In the genomic region with DNA sequence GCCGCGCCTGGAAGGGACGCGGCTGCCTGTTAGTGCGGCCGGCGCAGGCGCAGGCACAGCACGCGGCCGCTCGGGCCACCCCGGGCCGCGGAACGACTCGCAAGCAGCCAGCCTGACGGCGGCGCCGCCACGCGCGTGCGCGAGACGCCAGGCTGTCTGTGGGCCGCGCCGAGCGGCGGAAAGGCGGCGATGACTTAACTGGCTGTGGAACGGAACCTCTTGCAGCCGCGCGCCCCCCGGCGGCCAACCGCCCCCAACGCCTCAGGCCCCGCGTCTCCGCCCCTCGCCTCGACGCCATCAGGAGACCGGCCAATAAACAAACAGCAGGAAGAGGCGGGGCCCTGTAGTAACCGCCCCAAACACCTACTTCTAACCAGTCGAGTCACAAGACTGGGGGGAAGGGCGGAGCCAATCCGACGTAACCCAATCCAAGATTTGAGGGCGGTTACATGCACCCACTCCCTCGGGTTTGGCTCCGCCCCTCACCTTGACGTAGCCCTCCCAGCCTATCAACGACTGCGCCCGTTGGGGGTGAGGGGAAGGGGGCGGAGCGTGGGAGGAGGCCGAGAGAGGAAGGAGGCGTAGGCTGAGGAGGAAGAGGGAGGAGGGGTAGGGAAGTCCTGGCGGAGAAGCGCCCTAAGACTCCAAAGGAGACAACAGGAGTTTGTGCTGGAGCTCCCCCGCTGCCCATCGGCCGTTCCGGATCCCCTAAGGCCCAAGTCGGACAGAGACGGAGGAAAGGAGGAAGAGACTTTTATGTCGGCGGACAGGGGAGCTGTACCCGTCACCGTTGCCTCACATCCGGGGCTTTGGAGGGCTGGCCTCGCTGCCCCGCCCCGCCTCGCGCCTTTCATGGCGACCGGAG, we compare ENCODE assay signal across 1 cellular context.
TF ChIP-seq lines count a peak whose summit lies in the region.

FBRS (plus strand) TSS at position 566 of the 865 bp plus-strand sequence. CDS start 1,088 bp downstream, outside the sequence.

TF ChIP-seq in HepG2, 621 proteins besides CTCF, POLR2A, EP300 and RAD21 (continued from another document and continues in another):
- TF ChIP-seq, protein P1, sequence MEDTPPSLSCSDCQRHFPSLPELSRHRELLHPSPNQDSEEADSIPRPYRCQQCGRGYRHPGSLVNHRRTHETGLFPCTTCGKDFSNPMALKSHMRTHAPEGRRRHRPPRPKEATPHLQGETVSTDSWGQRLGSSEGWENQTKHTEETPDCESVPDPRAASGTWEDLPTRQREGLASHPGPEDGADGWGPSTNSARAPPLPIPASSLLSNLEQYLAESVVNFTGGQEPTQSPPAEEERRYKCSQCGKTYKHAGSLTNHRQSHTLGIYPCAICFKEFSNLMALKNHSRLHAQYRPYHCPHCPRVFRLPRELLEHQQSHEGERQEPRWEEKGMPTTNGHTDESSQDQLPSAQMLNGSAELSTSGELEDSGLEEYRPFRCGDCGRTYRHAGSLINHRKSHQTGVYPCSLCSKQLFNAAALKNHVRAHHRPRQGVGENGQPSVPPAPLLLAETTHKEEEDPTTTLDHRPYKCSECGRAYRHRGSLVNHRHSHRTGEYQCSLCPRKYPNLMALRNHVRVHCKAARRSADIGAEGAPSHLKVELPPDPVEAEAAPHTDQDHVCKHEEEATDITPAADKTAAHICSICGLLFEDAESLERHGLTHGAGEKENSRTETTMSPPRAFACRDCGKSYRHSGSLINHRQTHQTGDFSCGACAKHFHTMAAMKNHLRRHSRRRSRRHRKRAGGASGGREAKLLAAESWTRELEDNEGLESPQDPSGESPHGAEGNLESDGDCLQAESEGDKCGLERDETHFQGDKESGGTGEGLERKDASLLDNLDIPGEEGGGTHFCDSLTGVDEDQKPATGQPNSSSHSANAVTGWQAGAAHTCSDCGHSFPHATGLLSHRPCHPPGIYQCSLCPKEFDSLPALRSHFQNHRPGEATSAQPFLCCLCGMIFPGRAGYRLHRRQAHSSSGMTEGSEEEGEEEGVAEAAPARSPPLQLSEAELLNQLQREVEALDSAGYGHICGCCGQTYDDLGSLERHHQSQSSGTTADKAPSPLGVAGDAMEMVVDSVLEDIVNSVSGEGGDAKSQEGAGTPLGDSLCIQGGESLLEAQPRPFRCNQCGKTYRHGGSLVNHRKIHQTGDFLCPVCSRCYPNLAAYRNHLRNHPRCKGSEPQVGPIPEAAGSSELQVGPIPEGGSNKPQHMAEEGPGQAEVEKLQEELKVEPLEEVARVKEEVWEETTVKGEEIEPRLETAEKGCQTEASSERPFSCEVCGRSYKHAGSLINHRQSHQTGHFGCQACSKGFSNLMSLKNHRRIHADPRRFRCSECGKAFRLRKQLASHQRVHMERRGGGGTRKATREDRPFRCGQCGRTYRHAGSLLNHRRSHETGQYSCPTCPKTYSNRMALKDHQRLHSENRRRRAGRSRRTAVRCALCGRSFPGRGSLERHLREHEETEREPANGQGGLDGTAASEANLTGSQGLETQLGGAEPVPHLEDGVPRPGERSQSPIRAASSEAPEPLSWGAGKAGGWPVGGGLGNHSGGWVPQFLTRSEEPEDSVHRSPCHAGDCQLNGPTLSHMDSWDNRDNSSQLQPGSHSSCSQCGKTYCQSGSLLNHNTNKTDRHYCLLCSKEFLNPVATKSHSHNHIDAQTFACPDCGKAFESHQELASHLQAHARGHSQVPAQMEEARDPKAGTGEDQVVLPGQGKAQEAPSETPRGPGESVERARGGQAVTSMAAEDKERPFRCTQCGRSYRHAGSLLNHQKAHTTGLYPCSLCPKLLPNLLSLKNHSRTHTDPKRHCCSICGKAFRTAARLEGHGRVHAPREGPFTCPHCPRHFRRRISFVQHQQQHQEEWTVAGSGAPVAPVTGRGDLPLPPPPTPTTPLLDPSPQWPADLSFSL (CRISPR knock-in tag; IDR thresholded peaks at IDR 0.05), result no peak
- TF ChIP-seq ZNF652 (CRISPR knock-in tag; IDR thresholded peaks at IDR 0.05; ENCODE audit: borderline replicate concordance, low read depth) (0 out of 2 replicates have a peak, but pooled peaks have one; percentile 18), FOXC1 (CRISPR knock-in tag; IDR thresholded peaks at IDR 0.05; ENCODE audit: borderline replicate concordance) (peak; percentile 57; the same call in 1 of the 2 replicates), ZC3H13 (CRISPR knock-in tag; IDR thresholded peaks at IDR 0.05) (no peak; the same call in 1 of the 2 replicates), KMT2A (CRISPR knock-in tag; IDR thresholded peaks at IDR 0.05) (no peak; the same call in 1 of the 2 replicates), ZNF3 (CRISPR knock-in tag; IDR thresholded peaks at IDR 0.05) (peak; percentile 5; the same call in 1 of the 2 replicates), ZNF44 (CRISPR knock-in tag; IDR thresholded peaks at IDR 0.05) (no peak), ZNF790 (CRISPR knock-in tag; IDR thresholded peaks at IDR 0.05; ENCODE audit: borderline replicate concordance) (peak; percentile 96; the same call in 1 of the 2 replicates), HMGXB4 (CRISPR knock-in tag; IDR thresholded peaks at IDR 0.05; ENCODE audit: borderline replicate concordance in 1 of 2, low read depth in 1 of 2) (peak; percentile 35 to 83), SALL2 (CRISPR knock-in tag; IDR thresholded peaks at IDR 0.05) (peak; percentile 67; the same call in 1 of the 2 replicates), ZNF276 (CRISPR knock-in tag; IDR thresholded peaks at IDR 0.05; ENCODE audit: low read depth) (peak; percentile 83; the same call in 1 of the 2 replicates), HMGXB3 (CRISPR knock-in tag; IDR thresholded peaks at IDR 0.05; ENCODE audit: borderline replicate concordance) (peak; percentile 96), CBX2 (IDR thresholded peaks at IDR 0.05; ENCODE audit: low read depth, low read length) (no peak), CBX2 (CRISPR knock-in tag; IDR thresholded peaks at IDR 0.05; ENCODE audit: low read depth) (no peak), ZNF382 (CRISPR knock-in tag; IDR thresholded peaks at IDR 0.05; ENCODE audit: borderline replicate concordance) (no peak), ZNF720 (CRISPR knock-in tag; IDR thresholded peaks at IDR 0.05) (no peak), ZNF670 (CRISPR knock-in tag; IDR thresholded peaks at IDR 0.05; ENCODE audit: borderline replicate concordance) (peak; percentile 26; the same call in 1 of the 2 replicates), MAZ (IDR thresholded peaks at IDR 0.05; ENCODE audit: borderline replicate concordance, low read depth, low read length) (peak; percentile 56), MAZ (CRISPR knock-in tag; IDR thresholded peaks at IDR 0.05; ENCODE audit: low read depth) (peak; percentile 92), TARDBP (CRISPR knock-in tag; IDR thresholded peaks at IDR 0.05) (peak; percentile 57), NR1H2 (CRISPR knock-in tag; IDR thresholded peaks at IDR 0.05; ENCODE audit: borderline replicate concordance, low read depth) (no peak), FOXM1 (CRISPR knock-in tag; IDR thresholded peaks at IDR 0.05) (no peak), KDM3A (CRISPR knock-in tag; IDR thresholded peaks at IDR 0.05; ENCODE audit: low read depth) (0 out of 2 replicates have a peak, but pooled peaks have one; percentile 37), ZNF615 (CRISPR knock-in tag; IDR thresholded peaks at IDR 0.05; ENCODE audit: borderline replicate concordance) (no peak), SRY (CRISPR knock-in tag; IDR thresholded peaks at IDR 0.05) (no peak; the same call in none of the 2 replicates), ZNF205 (CRISPR knock-in tag; IDR thresholded peaks at IDR 0.05) (peak; percentile 24; the same call in 1 of the 2 replicates)
- TF ChIP-seq, protein P2, sequence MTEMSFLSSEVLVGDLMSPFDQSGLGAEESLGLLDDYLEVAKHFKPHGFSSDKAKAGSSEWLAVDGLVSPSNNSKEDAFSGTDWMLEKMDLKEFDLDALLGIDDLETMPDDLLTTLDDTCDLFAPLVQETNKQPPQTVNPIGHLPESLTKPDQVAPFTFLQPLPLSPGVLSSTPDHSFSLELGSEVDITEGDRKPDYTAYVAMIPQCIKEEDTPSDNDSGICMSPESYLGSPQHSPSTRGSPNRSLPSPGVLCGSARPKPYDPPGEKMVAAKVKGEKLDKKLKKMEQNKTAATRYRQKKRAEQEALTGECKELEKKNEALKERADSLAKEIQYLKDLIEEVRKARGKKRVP (CRISPR knock-in tag; IDR thresholded peaks at IDR 0.05), result peak in 1 of 2 experiments; percentile 5; a peak in 1 of 4 replicates
- TF ChIP-seq, protein P3, sequence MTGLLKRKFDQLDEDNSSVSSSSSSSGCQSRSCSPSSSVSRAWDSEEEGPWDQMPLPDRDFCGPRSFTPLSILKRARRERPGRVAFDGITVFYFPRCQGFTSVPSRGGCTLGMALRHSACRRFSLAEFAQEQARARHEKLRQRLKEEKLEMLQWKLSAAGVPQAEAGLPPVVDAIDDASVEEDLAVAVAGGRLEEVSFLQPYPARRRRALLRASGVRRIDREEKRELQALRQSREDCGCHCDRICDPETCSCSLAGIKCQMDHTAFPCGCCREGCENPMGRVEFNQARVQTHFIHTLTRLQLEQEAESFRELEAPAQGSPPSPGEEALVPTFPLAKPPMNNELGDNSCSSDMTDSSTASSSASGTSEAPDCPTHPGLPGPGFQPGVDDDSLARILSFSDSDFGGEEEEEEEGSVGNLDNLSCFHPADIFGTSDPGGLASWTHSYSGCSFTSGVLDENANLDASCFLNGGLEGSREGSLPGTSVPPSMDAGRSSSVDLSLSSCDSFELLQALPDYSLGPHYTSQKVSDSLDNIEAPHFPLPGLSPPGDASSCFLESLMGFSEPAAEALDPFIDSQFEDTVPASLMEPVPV (CRISPR knock-in tag; IDR thresholded peaks at IDR 0.05), result peak; percentile 3; the same call in 1 of the 2 replicates
- TF ChIP-seq, protein P4, sequence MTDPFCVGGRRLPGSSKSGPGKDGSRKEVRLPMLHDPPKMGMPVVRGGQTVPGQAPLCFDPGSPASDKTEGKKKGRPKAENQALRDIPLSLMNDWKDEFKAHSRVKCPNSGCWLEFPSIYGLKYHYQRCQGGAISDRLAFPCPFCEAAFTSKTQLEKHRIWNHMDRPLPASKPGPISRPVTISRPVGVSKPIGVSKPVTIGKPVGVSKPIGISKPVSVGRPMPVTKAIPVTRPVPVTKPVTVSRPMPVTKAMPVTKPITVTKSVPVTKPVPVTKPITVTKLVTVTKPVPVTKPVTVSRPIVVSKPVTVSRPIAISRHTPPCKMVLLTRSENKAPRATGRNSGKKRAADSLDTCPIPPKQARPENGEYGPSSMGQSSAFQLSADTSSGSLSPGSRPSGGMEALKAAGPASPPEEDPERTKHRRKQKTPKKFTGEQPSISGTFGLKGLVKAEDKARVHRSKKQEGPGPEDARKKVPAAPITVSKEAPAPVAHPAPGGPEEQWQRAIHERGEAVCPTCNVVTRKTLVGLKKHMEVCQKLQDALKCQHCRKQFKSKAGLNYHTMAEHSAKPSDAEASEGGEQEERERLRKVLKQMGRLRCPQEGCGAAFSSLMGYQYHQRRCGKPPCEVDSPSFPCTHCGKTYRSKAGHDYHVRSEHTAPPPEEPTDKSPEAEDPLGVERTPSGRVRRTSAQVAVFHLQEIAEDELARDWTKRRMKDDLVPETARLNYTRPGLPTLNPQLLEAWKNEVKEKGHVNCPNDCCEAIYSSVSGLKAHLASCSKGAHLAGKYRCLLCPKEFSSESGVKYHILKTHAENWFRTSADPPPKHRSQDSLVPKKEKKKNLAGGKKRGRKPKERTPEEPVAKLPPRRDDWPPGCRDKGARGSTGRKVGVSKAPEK (CRISPR knock-in tag; IDR thresholded peaks at IDR 0.05; ENCODE audit: borderline replicate concordance), result no peak
- TF ChIP-seq, protein P5, sequence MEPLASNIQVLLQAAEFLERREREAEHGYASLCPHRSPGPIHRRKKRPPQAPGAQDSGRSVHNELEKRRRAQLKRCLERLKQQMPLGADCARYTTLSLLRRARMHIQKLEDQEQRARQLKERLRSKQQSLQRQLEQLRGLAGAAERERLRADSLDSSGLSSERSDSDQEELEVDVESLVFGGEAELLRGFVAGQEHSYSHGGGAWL (CRISPR knock-in tag; IDR thresholded peaks at IDR 0.05), result 0 out of 2 replicates have a peak, but pooled peaks have one; percentile 60
